28 cellular contexts compared by ENCODE assay signal in genomic region chr1:64721576-64722145, GRCh38.
"Had no signal": no experiment of that assay in that cellular context is flagged by ENCODE, and none has a peak within 500 bp of the region (broad histone marks: within the 10 kb centered on the region; RNA-seq: fewer than 3 reads in every experiment).

No MANE protein-coding gene starts in this region.

- DNase-seq: glutamatergic neuron; islet precursor cell; mesendoderm; naive B cell; natural killer cell; nucleus accumbens; pancreas; posterior cingulate gyrus; retina; sigmoid colon; small intestine; spleen; stimulated activated CD4-positive, alpha-beta T cell treated with anti-CD3 and anti-CD28 coated beads, Interleukin-4, amount 100 ng/mL, for 4 hours; stimulated activated CD8-positive, alpha-beta memory T cell treated with anti-CD3 and anti-CD28 coated beads, Interleukin-4, amount 100 ng/mL, for 48 hours; stimulated activated naive CD4-positive, alpha-beta T cell treated with Interleukin-2 at 50 U/mL for 16 hours; stimulated activated naive CD8-positive, alpha-beta T cell treated with anti-CD3 and anti-CD28 coated beads, Interleukin-15, amount 100 ng/mL, for 72 hours; testis; tibial artery; upper lobe of right lung had no signal

- H3K27me3 ChIP-seq: heart left ventricle, hepatocyte, pancreas, sigmoid colon, testis, tibial artery, upper lobe of right lung had no signal

- H2AFZ ChIP-seq: hepatocyte had no signal

- H3K4me3 Mint-ChIP-seq: mesothelial cell of epicardium; naive B cell; natural killer cell; neural crest cell; stimulated activated memory B cell treated with anti-CD40 and anti-IgM and Interleukin-4, amounts not matched to agents 10 μg/mL and 1 μg/mL and 100 μg/mL, for 72 hours; stimulated activated naive CD8-positive, alpha-beta T cell treated with anti-CD3 and anti-CD28 coated beads, Interleukin-15, amount 100 ng/mL, for 72 hours had no signal

- FAIRE-seq: pancreas, small intestine, urothelium cell line had no signal

- H3K4me1 Mint-ChIP-seq: naive B cell; natural killer cell; neural crest cell; stimulated activated memory B cell treated with anti-CD40 and anti-IgM and Interleukin-4, amounts not matched to agents 10 μg/mL and 1 μg/mL and 100 μg/mL, for 72 hours; stimulated activated naive CD8-positive, alpha-beta T cell treated with anti-CD3 and anti-CD28 coated beads, Interleukin-15, amount 100 ng/mL, for 72 hours had no signal

- ATAC-seq: left lobe of liver; natural killer cell; pancreas; stimulated activated memory B cell treated with anti-CD40 and anti-IgM and Interleukin-4, amounts not matched to agents 10 μg/mL and 1 μg/mL and 100 μg/mL, for 72 hours; stimulated activated naive CD8-positive, alpha-beta T cell treated with anti-CD3 and anti-CD28 coated beads, Interleukin-15, amount 100 ng/mL, for 72 hours; upper lobe of right lung had no signal

- H3K27ac Mint-ChIP-seq: mesothelial cell of epicardium; naive B cell; natural killer cell; stimulated activated memory B cell treated with anti-CD40 and anti-IgM and Interleukin-4, amounts not matched to agents 10 μg/mL and 1 μg/mL and 100 μg/mL, for 72 hours; stimulated activated naive CD8-positive, alpha-beta T cell treated with anti-CD3 and anti-CD28 coated beads, Interleukin-15, amount 100 ng/mL, for 72 hours had no signal

- H3K4me3 ChIP-seq: heart left ventricle, hepatocyte, lung, pancreas, prostate gland, sigmoid colon, spleen, testis, tibial artery, upper lobe of right lung had no signal

- H3K4me1 ChIP-seq: pancreas, prostate gland, sigmoid colon, spleen, testis, tibial artery, upper lobe of right lung had no signal

- H3K4me2 ChIP-seq: hepatocyte had no signal

- H3K9me3 ChIP-seq: heart left ventricle, pancreas, prostate gland, testis, tibial artery, upper lobe of right lung had no signal

- H3K27ac ChIP-seq: hepatocyte, pancreas, prostate gland, sigmoid colon, spleen, testis, tibial artery, upper lobe of right lung had no signal

- H3K36me3 ChIP-seq: heart left ventricle, pancreas, prostate gland, sigmoid colon, spleen, tibial artery, upper lobe of right lung had no signal

- H3K79me2 ChIP-seq: hepatocyte had no signal

- H3K36me3 Mint-ChIP-seq: natural killer cell; stimulated activated memory B cell treated with anti-CD40 and anti-IgM and Interleukin-4, amounts not matched to agents 10 μg/mL and 1 μg/mL and 100 μg/mL, for 72 hours had no signal
